In the genomic region with DNA sequence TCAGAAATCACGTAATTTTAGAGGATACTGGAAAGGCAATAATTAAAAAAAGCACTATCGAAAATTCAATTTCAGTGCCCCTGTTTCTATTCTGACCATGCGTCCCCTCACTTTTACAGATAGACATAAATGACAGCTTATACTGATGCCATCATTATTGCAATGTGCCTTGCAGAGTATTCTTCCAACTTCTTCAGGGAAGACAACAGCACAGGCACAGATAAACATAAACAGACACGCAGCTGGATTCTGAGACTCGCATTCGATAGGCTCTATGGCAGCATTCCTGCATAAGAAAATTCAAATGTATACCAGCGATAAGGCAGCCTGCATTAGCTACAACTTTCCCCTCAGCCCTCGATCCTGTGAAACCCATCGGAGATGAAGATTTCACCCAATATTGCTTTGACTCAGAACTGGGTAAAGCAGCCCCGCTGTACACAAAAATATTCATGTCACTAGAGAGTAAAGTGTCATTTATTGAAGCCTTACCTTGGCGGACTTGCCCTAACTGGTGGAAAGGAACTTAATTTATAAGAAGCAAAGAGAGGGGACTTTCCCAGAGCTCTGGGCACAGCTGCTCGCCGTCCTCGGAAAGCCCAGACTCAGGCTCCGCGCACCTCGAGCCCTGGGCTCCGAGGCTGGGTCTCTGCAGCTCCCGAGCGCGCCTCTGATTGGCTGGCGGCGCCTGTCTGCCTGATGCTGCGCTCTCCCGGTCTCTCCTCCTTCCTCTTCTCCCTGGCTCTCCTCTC, we compare ENCODE assay signal across 9 cellular contexts. TPM values are rescaled to one million over a fixed set of nuclear protein-coding genes. Genes with fewer than 3 reads are reported as not detected.
DNase-seq lines count a peak whose midpoint lies in the region; ATAC-seq and TF ChIP-seq lines count a peak whose summit lies in the region.
"Had no signal": no experiment of that assay in that cellular context is flagged by ENCODE, and none has a peak within 500 bp of the region (broad histone marks: within the 10 kb centered on the region; RNA-seq: fewer than 3 reads in every experiment).

A gene with protein sequence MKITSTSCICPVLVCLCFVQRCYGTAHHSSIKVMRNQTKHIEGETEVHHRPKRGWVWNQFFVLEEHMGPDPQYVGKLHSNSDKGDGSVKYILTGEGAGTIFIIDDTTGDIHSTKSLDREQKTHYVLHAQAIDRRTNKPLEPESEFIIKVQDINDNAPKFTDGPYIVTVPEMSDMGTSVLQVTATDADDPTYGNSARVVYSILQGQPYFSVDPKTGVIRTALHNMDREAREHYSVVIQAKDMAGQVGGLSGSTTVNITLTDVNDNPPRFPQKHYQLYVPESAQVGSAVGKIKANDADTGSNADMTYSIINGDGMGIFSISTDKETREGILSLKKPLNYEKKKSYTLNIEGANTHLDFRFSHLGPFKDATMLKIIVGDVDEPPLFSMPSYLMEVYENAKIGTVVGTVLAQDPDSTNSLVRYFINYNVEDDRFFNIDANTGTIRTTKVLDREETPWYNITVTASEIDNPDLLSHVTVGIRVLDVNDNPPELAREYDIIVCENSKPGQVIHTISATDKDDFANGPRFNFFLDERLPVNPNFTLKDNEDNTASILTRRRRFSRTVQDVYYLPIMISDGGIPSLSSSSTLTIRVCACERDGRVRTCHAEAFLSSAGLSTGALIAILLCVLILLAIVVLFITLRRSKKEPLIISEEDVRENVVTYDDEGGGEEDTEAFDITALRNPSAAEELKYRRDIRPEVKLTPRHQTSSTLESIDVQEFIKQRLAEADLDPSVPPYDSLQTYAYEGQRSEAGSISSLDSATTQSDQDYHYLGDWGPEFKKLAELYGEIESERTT (minus strand): TSS at position 607 of the 752 bp plus-strand sequence. CDS start 149,214 bp downstream, outside the sequence.

- H3K9me3 ChIP-seq in lower lobe of right lung = no peaks in the 10 kb centered on the region
- H3K9me3 ChIP-seq: heart right ventricle had no signal

- H3K27me3 ChIP-seq in lower lobe of right lung (ENCODE audit: low read depth) = no peaks in the 10 kb centered on the region

- in situ Hi-C loops in GM13977 (cut with MboI; ENCODE audit: low pct_unique_long_range_greater_than_20kb, low sequenced_read_pairs, unreplicated experiment) = no loop called here
- in situ Hi-C loops in GM13976 (cut with MboI; ENCODE audit: low sequenced_read_pairs, unreplicated experiment) = no loop called here

- H3K36me3 ChIP-seq in lower lobe of right lung = no peaks in the 10 kb centered on the region
- H3K36me3 ChIP-seq: heart right ventricle had no signal

- ATAC-seq in lower lobe of right lung = peak; percentile 68 to 75

- TF ChIP-seq CTCF in GM13977 (IDR thresholded peaks at IDR 0.05; ENCODE audit: extremely low read depth, insufficient read depth, missing control alignments) (no peak), lower lobe of right lung (IDR thresholded peaks at IDR 0.05) (no peak), GM13976 (IDR thresholded peaks at IDR 0.05; ENCODE audit: borderline replicate concordance, control extremely low read depth, extremely low read depth, insufficient read depth, missing control alignments) (no peak)

- H3K4me3 ChIP-seq in lower lobe of right lung = no peak within 1 kb of the TSS
- H3K4me3 ChIP-seq: heart right ventricle had no signal

- DNase-seq in GM13977 (ENCODE audit: low spot score) (peak; percentile 17), NCI-H510A (lab: John Stamatoyannopoulos, UW) (peak; percentile 68), lower lobe of right lung (peak; percentile 45), GM13976 (ENCODE audit: low spot score) (no peak), T-helper 2 cell (no peak), HT-29 (ENCODE audit: low spot score) (no peak)
- DNase-seq in stimulated activated CD4-positive, alpha-beta T cell treated with anti-CD3 and anti-CD28 coated beads, Interleukin-2, amount 100 ng/mL, for 24 hours = no peak

- intact Hi-C loops in lower lobe of right lung (cut with DNase I) = loop anchor here (5.0 kb wide), 1 partner anchor 75 kb away; no protein-coding TSS in a partner anchor

- no peaks in the 10 kb centered on the region for H3K4me1 ChIP-seq in lower lobe of right lung
- H3K4me1 ChIP-seq: heart right ventricle had no signal

- H3K27ac ChIP-seq in cingulate gyrus (ENCODE audit: low read depth, low read length) = peak within 1 kb of the TSS; percentile 72
- H3K27ac ChIP-seq in lower lobe of right lung = no peak within 1 kb of the TSS
- H3K27ac ChIP-seq: heart right ventricle had no signal

RNA-seq across cellular contexts. Expression of the gene that starts here (rescaled TPM):
- not detected for total RNA-seq in lower lobe of right lung
- total RNA-seq in HT-29 (2014; rRNA removed; shearing (Covaris generic)) = not detected in 2 replicates
- total RNA-seq: heart right ventricle had no signal

Comparison
In these comparisons a context has a peak if more than half of its experiments do, and no peak if none do; other contexts are left out.
1. Peak in DNase-seq and ATAC-seq in lower lobe of right lung; RNA of the gene not detected or under 1 TPM.
2. DNase-seq: peak in GM13977 (single experiment) and NCI-H510A (single experiment); none in GM13976 (single experiment), stimulated activated CD4-positive, alpha-beta T cell treated with anti-CD3 and anti-CD28 coated beads, Interleukin-2, amount 100 ng/mL, for 24 hours (0 of 2), T-helper 2 cell (0 of 5) and HT-29 (single experiment).